Comparison of ENCODE assay signal across 9 cellular contexts in the genomic region with DNA sequence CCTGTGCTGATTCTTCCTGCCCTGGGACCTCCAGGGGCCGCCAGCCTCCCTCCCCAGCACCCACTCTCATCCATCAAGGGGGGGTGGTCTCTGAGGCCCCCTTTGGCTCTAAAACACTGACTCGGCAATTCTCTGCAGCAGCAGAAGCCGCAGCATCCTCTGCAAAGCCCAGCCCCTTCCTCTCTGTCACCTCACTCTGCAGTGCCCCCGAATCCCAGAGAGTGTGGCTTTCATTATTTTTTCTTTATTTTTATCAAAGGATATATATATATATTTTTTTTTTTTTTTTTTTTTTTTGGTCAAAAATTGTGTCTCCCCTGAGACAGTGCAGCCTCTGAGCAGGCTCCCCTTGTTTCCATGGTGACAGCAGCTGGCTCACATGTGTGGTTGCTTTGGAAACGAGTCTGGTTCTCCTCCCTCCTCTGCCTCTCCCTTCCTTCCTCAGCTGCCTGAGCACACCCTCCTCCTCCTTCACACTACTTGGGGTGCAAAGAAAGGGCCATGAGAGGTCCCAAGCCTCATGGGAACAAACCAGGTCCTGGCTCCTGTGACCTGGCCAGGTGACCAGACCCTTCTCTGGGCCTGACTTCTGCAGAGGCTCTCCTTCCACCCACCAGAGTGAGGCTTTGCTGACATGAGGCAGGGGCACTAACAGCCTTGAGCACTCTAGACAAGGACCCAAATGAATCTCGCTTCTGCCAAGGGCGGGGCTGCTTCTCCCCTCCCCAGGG.
A peak's percentile ranks its signal among the peaks of the same experiment; 100 is the strongest.
DNase-seq lines count a peak whose midpoint lies in the region; ATAC-seq and TF ChIP-seq lines count a peak whose summit lies in the region.
"Had no signal": no experiment of that assay in that cellular context is flagged by ENCODE, and none has a peak within 500 bp of the region (broad histone marks: within the 10 kb centered on the region; RNA-seq: fewer than 3 reads in every experiment).

No MANE protein-coding gene starts in this region.

- peak; percentile 33 for TF ChIP-seq EP300 in neural cell (conservative IDR thresholded peaks at IDR 0.05; ENCODE audit: poor library complexity, severe bottlenecking)

- H3K27me3 ChIP-seq in neural cell (ENCODE audit: insufficient read depth, low read depth, low read length), result no peaks in the 10 kb centered on the region
- H3K27me3 ChIP-seq: gastrocnemius medialis had no signal

- no peak overlapping the region for H2AFZ ChIP-seq in neural cell (ENCODE audit: low read depth, low read length)

- H3K9me2 ChIP-seq in neural cell (ENCODE audit: insufficient read depth, low read length), result no peaks in the 10 kb centered on the region

- peaks cover 21% of the 10 kb centered on the region for H3F3A ChIP-seq in neural cell (ENCODE audit: insufficient read depth, low read length, poor library complexity, severe bottlenecking)

- TF ChIP-seq CTCF in neural cell (IDR thresholded peaks at IDR 0.05; ENCODE audit: poor library complexity, severe bottlenecking), result no peak

- no peak for TF ChIP-seq RAD21 in neural cell (conservative IDR thresholded peaks at IDR 0.05)

- H3K4me3 ChIP-seq in neural cell (ENCODE audit: low read length), result peak overlapping the region; percentile 55
- H3K4me3 ChIP-seq: gastrocnemius medialis had no signal

- peaks cover 10% of the 10 kb centered on the region for H3K79me2 ChIP-seq in neural cell (replicated peaks; ENCODE audit: insufficient read depth, low read length)

- H4K20me1 ChIP-seq in neural cell (ENCODE audit: insufficient read depth), result no peaks in the 10 kb centered on the region

- peak overlapping the region; percentile 93 for H3K9ac ChIP-seq in neural cell (ENCODE audit: low read length)

- TF ChIP-seq POLR2A in GM18505 (IDR thresholded peaks at IDR 0.05; ENCODE audit: borderline replicate concordance, extremely low read depth, insufficient read depth, insufficient read length), result no peak

- peak; percentile 70 for ATAC-seq in HG02938 (IDR thresholded peaks at IDR 0.05; ENCODE audit: unreplicated experiment)
- no peak for ATAC-seq in GM18505 (IDR thresholded peaks at IDR 0.05; ENCODE audit: unreplicated experiment)
- no peak for ATAC-seq in GM19397 (IDR thresholded peaks at IDR 0.05; ENCODE audit: unreplicated experiment)
- no peak for ATAC-seq in HG03457 (IDR thresholded peaks at IDR 0.05; ENCODE audit: unreplicated experiment)

- H3K9me3 ChIP-seq in neural cell (ENCODE audit: low read length), result no peaks in the 10 kb centered on the region
- H3K9me3 ChIP-seq: gastrocnemius medialis had no signal

- peak overlapping the region; percentile 100 for H3K27ac ChIP-seq in neural cell (ENCODE audit: low read length)

- no peaks in the 10 kb centered on the region for H3K36me3 ChIP-seq in neural cell (ENCODE audit: insufficient read depth, low read length)
- H3K36me3 ChIP-seq: gastrocnemius medialis had no signal

- DNase-seq in Daoy (ENCODE audit: low read depth) (peak; percentile 57), T-helper 22 cell (ENCODE audit: low read depth) (peak; percentile 88), dedifferentiated amniotic fluid mesenchymal stem cell (ENCODE audit: extremely low spot score) (peak; percentile 69)

- H3K4me2 ChIP-seq in neural cell (ENCODE audit: low read length), result peak overlapping the region; percentile 68

TF ChIP-seq in neural cell, 6 proteins besides CTCF, POLR2A, EP300 and RAD21:
- TF ChIP-seq, protein P1, sequence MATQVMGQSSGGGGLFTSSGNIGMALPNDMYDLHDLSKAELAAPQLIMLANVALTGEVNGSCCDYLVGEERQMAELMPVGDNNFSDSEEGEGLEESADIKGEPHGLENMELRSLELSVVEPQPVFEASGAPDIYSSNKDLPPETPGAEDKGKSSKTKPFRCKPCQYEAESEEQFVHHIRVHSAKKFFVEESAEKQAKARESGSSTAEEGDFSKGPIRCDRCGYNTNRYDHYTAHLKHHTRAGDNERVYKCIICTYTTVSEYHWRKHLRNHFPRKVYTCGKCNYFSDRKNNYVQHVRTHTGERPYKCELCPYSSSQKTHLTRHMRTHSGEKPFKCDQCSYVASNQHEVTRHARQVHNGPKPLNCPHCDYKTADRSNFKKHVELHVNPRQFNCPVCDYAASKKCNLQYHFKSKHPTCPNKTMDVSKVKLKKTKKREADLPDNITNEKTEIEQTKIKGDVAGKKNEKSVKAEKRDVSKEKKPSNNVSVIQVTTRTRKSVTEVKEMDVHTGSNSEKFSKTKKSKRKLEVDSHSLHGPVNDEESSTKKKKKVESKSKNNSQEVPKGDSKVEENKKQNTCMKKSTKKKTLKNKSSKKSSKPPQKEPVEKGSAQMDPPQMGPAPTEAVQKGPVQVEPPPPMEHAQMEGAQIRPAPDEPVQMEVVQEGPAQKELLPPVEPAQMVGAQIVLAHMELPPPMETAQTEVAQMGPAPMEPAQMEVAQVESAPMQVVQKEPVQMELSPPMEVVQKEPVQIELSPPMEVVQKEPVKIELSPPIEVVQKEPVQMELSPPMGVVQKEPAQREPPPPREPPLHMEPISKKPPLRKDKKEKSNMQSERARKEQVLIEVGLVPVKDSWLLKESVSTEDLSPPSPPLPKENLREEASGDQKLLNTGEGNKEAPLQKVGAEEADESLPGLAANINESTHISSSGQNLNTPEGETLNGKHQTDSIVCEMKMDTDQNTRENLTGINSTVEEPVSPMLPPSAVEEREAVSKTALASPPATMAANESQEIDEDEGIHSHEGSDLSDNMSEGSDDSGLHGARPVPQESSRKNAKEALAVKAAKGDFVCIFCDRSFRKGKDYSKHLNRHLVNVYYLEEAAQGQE (IDR thresholded peaks at IDR 0.05; ENCODE audit: borderline replicate concordance), result peak; percentile 15
- TF ChIP-seq MXI1 (conservative IDR thresholded peaks at IDR 0.05; ENCODE audit: poor library complexity, severe bottlenecking), result peak; percentile 33
- TF ChIP-seq EZH2 (IDR thresholded peaks at IDR 0.05; ENCODE audit: borderline replicate concordance, insufficient read depth, low read length, poor library complexity, severe bottlenecking), result no peak
- no peak for TF ChIP-seq TAF1 (IDR thresholded peaks at IDR 0.05; ENCODE audit: low read depth)
- peak; percentile 73 for TF ChIP-seq POLR2AphosphoS5 (IDR thresholded peaks at IDR 0.05)
- TF ChIP-seq SMC3 (conservative IDR thresholded peaks at IDR 0.05; ENCODE audit: poor library complexity), result peak; percentile 32
